Comparison of ENCODE assay signal across 8 cellular contexts in the genomic region with DNA sequence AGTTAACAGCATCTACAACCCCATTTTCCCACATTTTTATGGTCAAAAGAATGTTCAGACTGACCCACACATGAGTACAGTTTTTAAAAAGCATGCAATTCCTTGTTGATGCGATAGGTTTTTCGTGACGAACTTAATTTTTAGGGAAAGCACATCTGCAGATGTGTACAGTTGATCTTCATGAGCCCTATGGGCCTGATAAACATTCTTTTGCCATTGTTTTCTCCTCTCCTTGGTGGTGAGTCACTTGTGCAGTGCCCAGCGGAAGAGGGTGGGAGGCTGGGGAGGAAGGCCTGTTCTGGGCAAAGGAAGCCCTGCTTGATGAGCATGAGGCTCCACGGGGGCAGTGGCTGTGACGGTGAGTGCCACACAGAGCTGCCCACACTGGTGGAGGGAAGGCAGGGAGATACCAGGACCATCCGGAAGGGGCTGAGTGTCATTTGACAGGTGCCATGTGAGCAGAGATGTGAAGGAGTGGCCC. TPM values are rescaled to one million over a fixed set of nuclear protein-coding genes. Genes with fewer than 3 reads are reported as not detected.
A peak's percentile ranks its signal among the peaks of the same experiment; 100 is the strongest.
DNase-seq lines count a peak whose midpoint lies in the region; ATAC-seq lines count a peak whose summit lies in the region.

No MANE protein-coding gene starts in this region.

- peak in 1 of 2 donors; percentile 22 for ATAC-seq in activated T-cell treated with anti-CD3 and anti-CD28 coated beads, Interleukin-2, amount 50 U/mL, for 4 hours
- ATAC-seq in left colon = no peak
- no peak for ATAC-seq in GM18517 (IDR thresholded peaks at IDR 0.05; ENCODE audit: unreplicated experiment)
- ATAC-seq in HG02884 (IDR thresholded peaks at IDR 0.05; ENCODE audit: unreplicated experiment) = no peak

- H3K4me1 Mint-ChIP-seq in activated T-cell treated with anti-CD3 and anti-CD28 coated beads, Interleukin-2, amount 50 U/mL, for 4 hours (ENCODE audit: low read depth) = peaks cover 84% of the 10 kb centered on the region
- peaks cover 86% of the 10 kb centered on the region for H3K4me1 Mint-ChIP-seq in stimulated activated naive CD8-positive, alpha-beta T cell treated with anti-CD3 and anti-CD28 coated beads, Interleukin-15, Interleukin-2, amounts not matched to agents 100 ng/mL and 50 ng/mL, for 24 hours (ENCODE audit: low read depth)

- no peaks in the 10 kb centered on the region for H3K27me3 Mint-ChIP-seq in activated T-cell treated with anti-CD3 and anti-CD28 coated beads, Interleukin-2, amount 50 U/mL, for 4 hours (ENCODE audit: low read depth)
- H3K27me3 Mint-ChIP-seq in stimulated activated naive CD8-positive, alpha-beta T cell treated with anti-CD3 and anti-CD28 coated beads, Interleukin-15, Interleukin-2, amounts not matched to agents 100 ng/mL and 50 ng/mL, for 24 hours = no peaks in the 10 kb centered on the region

- intact Hi-C loops in left colon (cut with DNase I, micrococcal nuclease) = no loop called here

- H3K9me3 Mint-ChIP-seq in activated T-cell treated with anti-CD3 and anti-CD28 coated beads, Interleukin-2, amount 50 U/mL, for 4 hours = no peaks in the 10 kb centered on the region
- H3K9me3 Mint-ChIP-seq in stimulated activated naive CD8-positive, alpha-beta T cell treated with anti-CD3 and anti-CD28 coated beads, Interleukin-15, Interleukin-2, amounts not matched to agents 100 ng/mL and 50 ng/mL, for 24 hours = no peaks in the 10 kb centered on the region

- peak overlapping the region; percentile 92 for H3K27ac Mint-ChIP-seq in stimulated activated naive CD8-positive, alpha-beta T cell treated with anti-CD3 and anti-CD28 coated beads, Interleukin-15, Interleukin-2, amounts not matched to agents 100 ng/mL and 50 ng/mL, for 24 hours

- peak overlapping the region; percentile 72 for H3K4me3 Mint-ChIP-seq in activated T-cell treated with anti-CD3 and anti-CD28 coated beads, Interleukin-2, amount 50 U/mL, for 4 hours
- peak overlapping the region; percentile 75 for H3K4me3 Mint-ChIP-seq in stimulated activated naive CD8-positive, alpha-beta T cell treated with anti-CD3 and anti-CD28 coated beads, Interleukin-15, Interleukin-2, amounts not matched to agents 100 ng/mL and 50 ng/mL, for 24 hours

- H3K36me3 Mint-ChIP-seq in activated T-cell treated with anti-CD3 and anti-CD28 coated beads, Interleukin-2, amount 50 U/mL, for 4 hours (ENCODE audit: insufficient read depth) = peaks cover 37% of the 10 kb centered on the region
- peaks cover 84% of the 10 kb centered on the region for H3K36me3 Mint-ChIP-seq in stimulated activated naive CD8-positive, alpha-beta T cell treated with anti-CD3 and anti-CD28 coated beads, Interleukin-15, Interleukin-2, amounts not matched to agents 100 ng/mL and 50 ng/mL, for 24 hours (ENCODE audit: low read depth)

- peak; percentile 37 for DNase-seq in activated T-cell treated with anti-CD3 and anti-CD28 coated beads, Interleukin-2, amount 50 U/mL, for 1 hour
- DNase-seq in activated T-cell treated with anti-CD3 and anti-CD28 coated beads for 4 hours (no peak), glomerular visceral epithelial cell (ENCODE audit: extremely low spot score) (peak; percentile 82), left colon (no peak)
- no peak for DNase-seq in activated T-cell treated with anti-CD3 and anti-CD28 coated beads, Interleukin-2, amount 50 U/mL, for 4 hours

RNA-seq across cellular contexts. Expression of a gene that starts 5.3 kb away (rescaled TPM):
- total RNA-seq in activated T-cell treated with anti-CD3 and anti-CD28 coated beads, Interleukin-2, amount 50 U/mL, for 4 hours = 100 to 1,000 TPM; 404 to 411 (median 408) TPM
- total RNA-seq in left colon = 100 to 1,000 TPM; 469 to 500 TPM

RNA-seq across cellular contexts. Expression of a gene that starts 15.3 kb away (rescaled TPM):
- 10 to 100 TPM; 41.0 to 41.9 (median 41.7) TPM for total RNA-seq in activated T-cell treated with anti-CD3 and anti-CD28 coated beads, Interleukin-2, amount 50 U/mL, for 4 hours
- 10 to 100 TPM; 11.9 to 14.7 TPM for total RNA-seq in left colon

RNA-seq across cellular contexts. Expression of a gene that starts 21.3 kb away (rescaled TPM):
- total RNA-seq in activated T-cell treated with anti-CD3 and anti-CD28 coated beads, Interleukin-2, amount 50 U/mL, for 4 hours = 10 to 100 TPM; 82.3 to 93.0 (median 89.5) TPM
- 10 to 100 TPM; 31.9 to 32.9 TPM for total RNA-seq in left colon

RNA-seq across cellular contexts. Expression of a gene that starts 52.3 kb away (rescaled TPM):
- total RNA-seq in activated T-cell treated with anti-CD3 and anti-CD28 coated beads, Interleukin-2, amount 50 U/mL, for 4 hours = 100 to 1,000 TPM; 219 to 248 (median 242) TPM
- 100 to 1,000 TPM; 175 to 176 TPM for total RNA-seq in left colon

Comparison
In these comparisons a context has a peak if more than half of its experiments do, and no peak if none do; other contexts are left out.
1. DNase-seq: peak in activated T-cell treated with anti-CD3 and anti-CD28 coated beads, Interleukin-2, amount 50 U/mL, for 1 hour (single experiment) and glomerular visceral epithelial cell (single experiment); none in activated T-cell treated with anti-CD3 and anti-CD28 coated beads for 4 hours (single experiment), activated T-cell treated with anti-CD3 and anti-CD28 coated beads, Interleukin-2, amount 50 U/mL, for 4 hours (single experiment) and left colon (0 of 2).